20 cellular contexts compared by ENCODE assay signal in the genomic region with DNA sequence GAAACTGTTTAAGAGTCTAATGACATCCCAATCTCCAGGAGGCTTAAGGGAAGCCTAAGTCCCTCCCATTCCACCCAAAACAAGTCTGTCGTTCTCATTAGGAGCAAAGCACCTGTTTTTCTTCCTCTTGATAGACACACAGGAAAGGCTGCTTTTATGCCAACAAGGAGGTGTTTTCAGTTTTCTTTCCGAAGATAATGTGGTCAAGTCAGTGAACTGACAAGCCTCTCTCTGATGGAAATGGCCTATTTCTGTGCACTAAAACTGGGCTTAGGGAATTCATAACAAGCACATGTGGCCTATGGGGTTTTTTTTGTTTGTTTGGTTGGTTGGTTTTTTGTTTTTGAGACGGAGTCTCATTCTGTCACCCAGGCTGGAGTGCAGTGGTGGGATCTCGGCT.
"Had no signal": no experiment of that assay in that cellular context is flagged by ENCODE, and none has a peak within 500 bp of the region (broad histone marks: within the 10 kb centered on the region; RNA-seq: fewer than 3 reads in every experiment).

No MANE protein-coding gene starts in this region.

- H3K27me3 ChIP-seq: body of pancreas had no signal

- H3K27ac ChIP-seq: body of pancreas, gastroesophageal sphincter, heart right ventricle, left lung, neutrophil, transverse colon had no signal

- ATAC-seq: activated CD8-positive, alpha-beta memory T cell treated with anti-CD3 and anti-CD28 coated beads, Interleukin-2, amount 10 ng/mL, durations not matched to agents 7 days and 5 days; body of pancreas; gastroesophageal sphincter; heart right ventricle; left lung; WTC11 had no signal

- H3K36me3 Mint-ChIP-seq: activated CD8-positive, alpha-beta memory T cell treated with anti-CD3 and anti-CD28 coated beads, Interleukin-2, amount 10 ng/mL, durations not matched to agents 7 days and 5 days; activated naive CD8-positive, alpha-beta T cell treated with anti-CD3 and anti-CD28 coated beads for 36 hours; WTC11 had no signal

- H3K27me3 Mint-ChIP-seq: activated naive CD8-positive, alpha-beta T cell treated with anti-CD3 and anti-CD28 coated beads for 36 hours had no signal

- H3K9me3 ChIP-seq: body of pancreas, left lung, neutrophil, transverse colon had no signal

- H3K36me3 ChIP-seq: gastroesophageal sphincter, heart right ventricle, left lung, neutrophil, transverse colon had no signal

- H3K4me1 Mint-ChIP-seq: naive B cell had no signal

- H3K4me3 Mint-ChIP-seq: activated CD8-positive, alpha-beta memory T cell treated with anti-CD3 and anti-CD28 coated beads, Interleukin-2, amount 10 ng/mL, durations not matched to agents 7 days and 5 days; activated naive CD8-positive, alpha-beta T cell treated with anti-CD3 and anti-CD28 coated beads for 36 hours; naive B cell; WTC11 had no signal

- DNase-seq: activated CD8-positive, alpha-beta memory T cell treated with anti-CD3 and anti-CD28 coated beads, Interleukin-2, amount 10 ng/mL, durations not matched to agents 7 days and 5 days; activated gamma-delta T cell; activated naive CD8-positive, alpha-beta T cell treated with anti-CD3 and anti-CD28 coated beads for 36 hours; amygdala; body of pancreas; caudate nucleus; erythroblast; heart right ventricle; left lung; mammary epithelial cell; naive B cell; retina; stimulated activated CD4-positive, alpha-beta T cell treated with anti-CD3 and anti-CD28 coated beads, Interleukin-15, amount 100 ng/mL, for 24 hours; stimulated activated CD4-positive, alpha-beta T cell treated with anti-CD3 and anti-CD28 coated beads, Interleukin-4, amount 100 ng/mL, for 24 hours; stimulated activated naive CD4-positive, alpha-beta T cell; substantia nigra; transverse colon had no signal

- H3K9me3 Mint-ChIP-seq: activated naive CD8-positive, alpha-beta T cell treated with anti-CD3 and anti-CD28 coated beads for 36 hours had no signal

- H3K27ac Mint-ChIP-seq: activated CD8-positive, alpha-beta memory T cell treated with anti-CD3 and anti-CD28 coated beads, Interleukin-2, amount 10 ng/mL, durations not matched to agents 7 days and 5 days; activated naive CD8-positive, alpha-beta T cell treated with anti-CD3 and anti-CD28 coated beads for 36 hours; naive B cell; WTC11 had no signal

- H3K4me3 ChIP-seq: body of pancreas, gastroesophageal sphincter, heart right ventricle, left lung, transverse colon had no signal

- H3K4me1 ChIP-seq: body of pancreas, gastroesophageal sphincter, heart right ventricle, left lung, transverse colon had no signal
